Comparison of ENCODE assay signal across 1 cellular context in the genomic region with DNA sequence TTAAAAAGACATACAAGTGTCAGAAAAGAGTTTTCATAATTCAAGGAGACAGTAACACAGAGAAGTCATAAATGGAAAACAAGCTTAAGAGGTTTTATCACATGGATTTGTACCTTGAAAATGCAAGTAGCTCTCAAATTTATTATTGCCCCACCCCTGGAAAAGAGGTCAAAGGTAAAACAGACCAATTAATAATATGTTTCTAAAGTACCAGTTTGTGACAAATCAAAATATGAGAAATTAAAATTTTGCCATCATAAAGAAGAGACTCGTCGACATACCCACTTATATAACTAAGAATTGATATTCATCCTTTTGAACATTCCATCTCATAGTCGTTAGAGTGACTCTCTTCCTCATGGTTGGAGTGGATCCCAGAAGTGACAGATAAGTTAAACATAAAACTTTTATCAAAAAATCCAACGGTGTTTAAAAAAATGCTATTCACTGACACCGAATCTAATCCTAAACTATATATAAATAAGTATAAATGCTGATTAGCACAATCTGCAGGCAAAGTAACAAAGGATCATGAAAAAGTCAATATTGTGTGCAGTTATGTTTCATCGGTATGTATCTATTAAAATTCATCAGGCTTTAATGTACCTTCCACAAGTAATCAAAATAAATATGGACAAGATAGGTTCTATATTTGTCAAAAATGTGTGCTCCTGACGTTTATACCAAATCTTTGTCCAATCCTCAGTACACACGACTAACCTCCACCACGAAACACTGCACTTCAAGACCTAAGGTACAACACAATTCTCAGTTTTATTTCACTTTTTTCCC.
TF ChIP-seq lines count a peak whose summit lies in the region.

No MANE protein-coding gene starts in this region.

TF ChIP-seq in GM12878, 131 proteins besides CTCF, POLR2A, EP300 and RAD21:
- TF ChIP-seq ZBTB11 (CRISPR knock-in tag; IDR thresholded peaks at IDR 0.05) (no peak), BCL11A (IDR thresholded peaks at IDR 0.05; ENCODE audit: low read depth, low read length) (no peak), RCOR1 (conservative IDR thresholded peaks at IDR 0.05; ENCODE audit: low read depth, low read length) (no peak), MEF2B (IDR thresholded peaks at IDR 0.05; ENCODE audit: partially characterized antibody, poor library complexity, severe bottlenecking) (no peak), IKZF2 (IDR thresholded peaks at IDR 0.05) (no peak), IKZF1 (conservative IDR thresholded peaks at IDR 0.05) (no peak), ETV6 (conservative IDR thresholded peaks at IDR 0.05 in 1 of 2, IDR thresholded peaks at IDR 0.05 in 1 of 2; ENCODE audit: borderline replicate concordance in 1 of 2, low read depth in 1 of 2) (no peak), CBFB (IDR thresholded peaks at IDR 0.05; ENCODE audit: low read depth) (no peak), PAX8 (IDR thresholded peaks at IDR 0.05) (no peak), TCF7 (IDR thresholded peaks at IDR 0.05; ENCODE audit: borderline replicate concordance) (no peak), ZNF622 (IDR thresholded peaks at IDR 0.05) (no peak), IRF5 (IDR thresholded peaks at IDR 0.05; ENCODE audit: borderline replicate concordance) (no peak), ZBTB33 (IDR thresholded peaks at IDR 0.05) (no peak), CEBPZ (IDR thresholded peaks at IDR 0.05; ENCODE audit: low read depth, low read length) (no peak), RBBP5 (conservative IDR thresholded peaks at IDR 0.05) (no peak), NBN (IDR thresholded peaks at IDR 0.05) (no peak), CBX5 (IDR thresholded peaks at IDR 0.05; ENCODE audit: low read depth) (no peak), SMAD1 (IDR thresholded peaks at IDR 0.05; ENCODE audit: low read depth, partially characterized antibody) (no peak)
- TF ChIP-seq, protein P1, sequence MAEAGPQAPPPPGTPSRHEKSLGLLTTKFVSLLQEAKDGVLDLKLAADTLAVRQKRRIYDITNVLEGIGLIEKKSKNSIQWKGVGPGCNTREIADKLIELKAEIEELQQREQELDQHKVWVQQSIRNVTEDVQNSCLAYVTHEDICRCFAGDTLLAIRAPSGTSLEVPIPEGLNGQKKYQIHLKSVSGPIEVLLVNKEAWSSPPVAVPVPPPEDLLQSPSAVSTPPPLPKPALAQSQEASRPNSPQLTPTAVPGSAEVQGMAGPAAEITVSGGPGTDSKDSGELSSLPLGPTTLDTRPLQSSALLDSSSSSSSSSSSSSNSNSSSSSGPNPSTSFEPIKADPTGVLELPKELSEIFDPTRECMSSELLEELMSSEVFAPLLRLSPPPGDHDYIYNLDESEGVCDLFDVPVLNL (IDR thresholded peaks at IDR 0.05; ENCODE audit: low read depth, low read length), result no peak
- TF ChIP-seq, protein P2, sequence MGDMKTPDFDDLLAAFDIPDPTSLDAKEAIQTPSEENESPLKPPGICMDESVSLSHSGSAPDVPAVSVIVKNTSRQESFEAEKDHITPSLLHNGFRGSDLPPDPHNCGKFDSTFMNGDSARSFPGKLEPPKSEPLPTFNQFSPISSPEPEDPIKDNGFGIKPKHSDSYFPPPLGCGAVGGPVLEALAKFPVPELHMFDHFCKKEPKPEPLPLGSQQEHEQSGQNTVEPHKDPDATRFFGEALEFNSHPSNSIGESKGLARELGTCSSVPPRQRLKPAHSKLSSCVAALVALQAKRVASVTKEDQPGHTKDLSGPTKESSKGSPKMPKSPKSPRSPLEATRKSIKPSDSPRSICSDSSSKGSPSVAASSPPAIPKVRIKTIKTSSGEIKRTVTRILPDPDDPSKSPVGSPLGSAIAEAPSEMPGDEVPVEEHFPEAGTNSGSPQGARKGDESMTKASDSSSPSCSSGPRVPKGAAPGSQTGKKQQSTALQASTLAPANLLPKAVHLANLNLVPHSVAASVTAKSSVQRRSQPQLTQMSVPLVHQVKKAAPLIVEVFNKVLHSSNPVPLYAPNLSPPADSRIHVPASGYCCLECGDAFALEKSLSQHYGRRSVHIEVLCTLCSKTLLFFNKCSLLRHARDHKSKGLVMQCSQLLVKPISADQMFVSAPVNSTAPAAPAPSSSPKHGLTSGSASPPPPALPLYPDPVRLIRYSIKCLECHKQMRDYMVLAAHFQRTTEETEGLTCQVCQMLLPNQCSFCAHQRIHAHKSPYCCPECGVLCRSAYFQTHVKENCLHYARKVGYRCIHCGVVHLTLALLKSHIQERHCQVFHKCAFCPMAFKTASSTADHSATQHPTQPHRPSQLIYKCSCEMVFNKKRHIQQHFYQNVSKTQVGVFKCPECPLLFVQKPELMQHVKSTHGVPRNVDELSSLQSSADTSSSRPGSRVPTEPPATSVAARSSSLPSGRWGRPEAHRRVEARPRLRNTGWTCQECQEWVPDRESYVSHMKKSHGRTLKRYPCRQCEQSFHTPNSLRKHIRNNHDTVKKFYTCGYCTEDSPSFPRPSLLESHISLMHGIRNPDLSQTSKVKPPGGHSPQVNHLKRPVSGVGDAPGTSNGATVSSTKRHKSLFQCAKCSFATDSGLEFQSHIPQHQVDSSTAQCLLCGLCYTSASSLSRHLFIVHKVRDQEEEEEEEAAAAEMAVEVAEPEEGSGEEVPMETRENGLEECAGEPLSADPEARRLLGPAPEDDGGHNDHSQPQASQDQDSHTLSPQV (IDR thresholded peaks at IDR 0.05), result no peak
